ENCODE assay signal across 24 cellular contexts in genomic region chr15:40300771-40301170, GRCh38. TPM values are rescaled to one million over a fixed set of nuclear protein-coding genes. Genes with fewer than 3 reads are reported as not detected.
DNase-seq lines count a peak whose midpoint lies in the region; ATAC-seq, FAIRE-seq and TF ChIP-seq lines count a peak whose summit lies in the region.
"Had no signal": no experiment of that assay in that cellular context is flagged by ENCODE, and none has a peak within 500 bp of the region (broad histone marks: within the 10 kb centered on the region; RNA-seq: fewer than 3 reads in every experiment).

No MANE protein-coding gene starts in this region.

- H3K9me3 ChIP-seq in BLaER1 = peaks cover 23% of the 10 kb centered on the region
- peaks cover 0 to 32% (median 19%) of the 10 kb centered on the region in 11 experiments; a peak in 18 of 22 replicates for H3K9me3 ChIP-seq in BLaER1 treated with 17β-estradiol and CSF1 and Interleukin-3, amounts not matched to agents 10 nM and 100 nM (replicated peaks in 1 of 11)
- no peaks in the 10 kb centered on the region for H3K9me3 ChIP-seq in K562 (replicated peaks; ENCODE audit: control insufficient read depth, insufficient read depth, low read depth, low read length)
- no peaks in the 10 kb centered on the region for H3K9me3 ChIP-seq in neutrophil

- H3K36me3 ChIP-seq in BLaER1 (peaks cover 67% of the 10 kb centered on the region), K562 (ENCODE audit: control insufficient read depth, insufficient read depth, low read length) (no peaks in the 10 kb centered on the region), neutrophil (peaks cover 93% of the 10 kb centered on the region)
- H3K36me3 ChIP-seq in BLaER1 treated with 17β-estradiol and CSF1 and Interleukin-3, amounts not matched to agents 10 nM and 100 nM = peaks cover 49 to 100% (median 76%) of the 10 kb centered on the region in 11 experiments

- FAIRE-seq in K562 (lab: Jason Lieb, UNC) = peak; percentile 77
- FAIRE-seq: A204.1, GM12878, GM19239, HepG2 had no signal

- H3K4me3 ChIP-seq in BLaER1 = no peak overlapping the region
- no peak overlapping the region for H3K4me3 ChIP-seq in BLaER1 treated with 17β-estradiol and CSF1 and Interleukin-3, amounts not matched to agents 10 nM and 100 nM
- no peak overlapping the region for H3K4me3 ChIP-seq in K562
- H3K4me3 ChIP-seq in neutrophil (ENCODE audit: low read depth in 1 of 2, low read length in 1 of 2) = no peak overlapping the region
- H3K4me3 ChIP-seq: GM12878 had no signal

- no peaks in the 10 kb centered on the region for H4K20me1 ChIP-seq in BLaER1
- H4K20me1 ChIP-seq in BLaER1 treated with 17β-estradiol and CSF1 and Interleukin-3, amounts not matched to agents 10 nM and 100 nM = peaks cover 0 to 100% (median 14%) of the 10 kb centered on the region in 11 experiments; a peak in 12 of 22 replicates
- no peaks in the 10 kb centered on the region for H4K20me1 ChIP-seq in K562 (replicated peaks; ENCODE audit: control insufficient read depth, insufficient read depth, low read length)

- no peak for TF ChIP-seq EP300 in K562 (IDR thresholded peaks at IDR 0.05; ENCODE audit: low read length)

- no peak for TF ChIP-seq RAD21 in K562 (CRISPR knock-in tag; conservative IDR thresholded peaks at IDR 0.05 in 1 of 2, IDR thresholded peaks at IDR 0.05 in 1 of 2)

- H3K9ac ChIP-seq in BLaER1 (no peak overlapping the region), K562 (ENCODE audit: insufficient read depth in 1 of 2, low read depth in 2 of 2, low read length in 2 of 2) (peak overlapping the region in 1 of 2 experiments; percentile 27; a peak in 1 of 4 replicates)
- 0 out of 22 replicates have a peak overlapping the region, but pooled peaks of 1 of the 11 experiments have one; percentile 19 for H3K9ac ChIP-seq in BLaER1 treated with 17β-estradiol and CSF1 and Interleukin-3, amounts not matched to agents 10 nM and 100 nM

- POLR2A ChIA-PET in K562 (lab: Yijun Ruan, JAX) = interaction anchor here (0.9 to 1.6 kb wide), 4 partner anchors 9 to 13 kb away, joined by 3 to 13 read pairs (median 4); no protein-coding TSS in a partner anchor

- peak overlapping the region; percentile 78; the same call in 1 of the 2 replicates for H2AFZ ChIP-seq in K562 (ENCODE audit: low read depth, low read length)

- peak; percentile 38 for ATAC-seq in K562
- ATAC-seq in GM21723 (IDR thresholded peaks at IDR 0.05; ENCODE audit: unreplicated experiment) = no peak
- no peak for ATAC-seq in GM19397 (IDR thresholded peaks at IDR 0.05; ENCODE audit: unreplicated experiment)
- ATAC-seq: CD8-positive, alpha-beta T cell; GM12878 had no signal

- no peak for TF ChIP-seq CTCF in K562 (IDR thresholded peaks at IDR 0.05 in 2 of 3, conservative IDR thresholded peaks at IDR 0.05 in 1 of 3; ENCODE audit: insufficient read depth in 2 of 3, low read depth in 1 of 3, low read length in 3 of 3)
- no peak for TF ChIP-seq CTCF in neutrophil (IDR thresholded peaks at IDR 0.05)

- intact Hi-C loops in K562 (cut with micrococcal nuclease) = no loop called here

- no peaks in the 10 kb centered on the region for H3K9me1 ChIP-seq in K562 (ENCODE audit: control insufficient read depth, insufficient read depth, low read length)

- H3K79me2 ChIP-seq in K562 (ENCODE audit: control insufficient read depth, insufficient read depth, low read length) = no peaks in the 10 kb centered on the region

- WGBS in K562 (ENCODE audit: insufficient coverage, low coverage, missing lambda C conversion rate) = 14% methylated on average over 2 of the region's 2 CpGs

- BruUV-seq in K562 (replicated peaks; lab: Mats Ljungman, UMichigan) = no TSS peak

- H3K27me3 ChIP-seq in BLaER1 (no peaks in the 10 kb centered on the region), K562 (ENCODE audit: control insufficient read depth in 2 of 2, insufficient read depth in 2 of 2, low read length in 2 of 2) (peaks cover 0 to 4% of the 10 kb centered on the region in 2 experiments; a peak in 1 of 5 replicates), neutrophil (no peaks in the 10 kb centered on the region)
- H3K27me3 ChIP-seq in BLaER1 treated with 17β-estradiol and CSF1 and Interleukin-3, amounts not matched to agents 10 nM and 100 nM = no peaks in the 10 kb centered on the region

- in situ Hi-C loops in K562 (cut with MboI) = no loop called here

- CTCF ChIA-PET in K562 (lab: Yijun Ruan, JAX; ENCODE audit: low intra/inter-chr PET ratio) = no interaction called here

- H3K4me2 ChIP-seq in BLaER1 (0 out of 2 replicates have a peak overlapping the region, but pooled peaks have one; percentile 42), K562 (ENCODE audit: insufficient read depth, low read length) (peak overlapping the region; percentile 55; the same call in 1 of the 2 replicates)
- H3K4me2 ChIP-seq in BLaER1 treated with 17β-estradiol and CSF1 and Interleukin-3, amounts not matched to agents 10 nM and 100 nM = peak overlapping the region; percentile 35 to 91 (median 56); a peak in 14 of 22 replicates

- no peak for TF ChIP-seq POLR2A in K562 (conservative IDR thresholded peaks at IDR 0.05)

- H3K27ac ChIP-seq in BLaER1 (no peak overlapping the region), K562 (ENCODE audit: extremely low read depth, low read depth, low read length) (no peak overlapping the region), neutrophil (peak overlapping the region; percentile 71)
- H3K27ac ChIP-seq in BLaER1 treated with 17β-estradiol and CSF1 and Interleukin-3, amounts not matched to agents 10 nM and 100 nM = no peak overlapping the region

- peak in 3 of 4 experiments; percentile 35 to 50 (median 36) for DNase-seq in K562 (ENCODE audit: extremely low read depth in 1 of 4, low spot score in 3 of 4)
- DNase-seq in iPS-NIHi7 (ENCODE audit: extremely low spot score) = no peak
- DNase-seq: ACHN; AML-193; Calu3; CD8-positive, alpha-beta T cell; DMS53; DND-41; EL; GOT3; H9; KG1 had no signal

- H3K4me1 ChIP-seq in BLaER1 (peaks cover 23% of the 10 kb centered on the region), K562 (replicated peaks in 1 of 2; ENCODE audit: control insufficient read depth in 2 of 2, insufficient read depth in 2 of 2, low read length in 2 of 2) (peaks cover 19 to 37% of the 10 kb centered on the region in 2 experiments; a peak in 4 of 5 replicates), neutrophil (ENCODE audit: control insufficient read depth in 1 of 2, insufficient read depth in 1 of 2, low read depth in 1 of 2, low read length in 1 of 2) (peaks cover 35 to 40% of the 10 kb centered on the region in 2 experiments)
- peaks cover 19 to 76% (median 41%) of the 10 kb centered on the region in 10 experiments for H3K4me1 ChIP-seq in BLaER1 treated with 17β-estradiol and CSF1 and Interleukin-3, amounts not matched to agents 10 nM and 100 nM

RNA-seq across cellular contexts. Expression of gene PLCB2, which starts 7.0 kb away (rescaled TPM):
- total RNA-seq in K562 (2011; cell fraction: chromatin; rRNA removed; ENCODE audit: low replicate concordance) = 12.9 and 33.6 TPM in 2 replicates
- 15.5 and 22.3 TPM in 2 replicates for total RNA-seq in K562 (2011; cell fraction: nucleolus; rRNA removed)
- total RNA-seq in K562 (2011; cell fraction: nucleoplasm; rRNA removed) = 11.8 and 13.5 TPM in 2 replicates
- total RNA-seq in K562 (2014; rRNA removed) (6.9 and 7.1 TPM in 2 replicates), K562 (2014; rRNA removed; fragmentation: Illumina TruSeq; extraction: Trizol) (3.4 and 4.1 TPM in 2 replicates), K562 (2015; rRNA removed; fragmentation: Illumina TruSeq; extraction: Trizol) (10.0 and 10.8 TPM in 2 replicates), K562 (2021) (11.2 and 11.6 TPM in 2 replicates)
- polyA plus RNA-seq in K562 (2011; rRNA removed) (8.0 and 25.4 TPM in 2 replicates), K562 (2014; fragmentation: Illumina TruSeq; extraction: Trizol) (9.0 and 9.5 TPM in 2 replicates), K562 (2014; fragmentation: Nextera tagmentation; extraction: Ambion mirVana) (under 1 TPM; 0.37 to 0.59 TPM), K562 (2014; rRNA removed) (12.3 and 13.2 TPM in 2 replicates)
- 10.9 and 18.6 TPM in 2 replicates for polyA plus RNA-seq in K562 (2011; cell fraction: cytosol; rRNA removed)
- polyA plus RNA-seq in K562 (2011; cell fraction: nucleus; rRNA removed) = 111 and 184 TPM in 2 replicates
- polyA plus RNA-seq in K562 (2012) = 14.5 and 45.8 TPM in 2 replicates
- 6.1 and 8.4 TPM in 2 replicates for polyA minus RNA-seq in K562 (2011; rRNA and poly(A)+ RNA removed)
- polyA minus RNA-seq in K562 (2011; cell fraction: cytosol; rRNA and poly(A)+ RNA removed) = 5.0 and 9.4 TPM in 2 replicates
- polyA minus RNA-seq in K562 (2011; cell fraction: nucleus; rRNA and poly(A)+ RNA removed) = 17.9 and 45.7 TPM in 2 replicates
- total RNA-seq: HepG2 had no signal

RNA-seq across cellular contexts. Expression of gene ANKRD63, which starts 17.9 kb away (rescaled TPM):
- total RNA-seq in K562 (2011; cell fraction: chromatin; rRNA removed; ENCODE audit: low replicate concordance) = 1.5 TPM in 1 of 2 replicates, not detected in the other
- 0.92 and 2.5 TPM in 2 replicates for total RNA-seq in K562 (2011; cell fraction: nucleolus; rRNA removed)
- not detected in 2 replicates for total RNA-seq in K562 (2011; cell fraction: nucleoplasm; rRNA removed)
- total RNA-seq in K562 (2014; rRNA removed) (2.0 and 2.5 TPM in 2 replicates), K562 (2014; rRNA removed; fragmentation: Illumina TruSeq; extraction: Trizol) (not detected in 2 replicates), K562 (2015; rRNA removed; fragmentation: Illumina TruSeq; extraction: Trizol) (not detected in 2 replicates), K562 (2021) (1.8 and 2.5 TPM in 2 replicates)
- polyA plus RNA-seq in K562 (2011; rRNA removed) (0.19 TPM in 1 of 2 replicates, not detected in the other), K562 (2014; fragmentation: Illumina TruSeq; extraction: Trizol) (not detected in 2 replicates), K562 (2014; fragmentation: Nextera tagmentation; extraction: Ambion mirVana) (not detected), K562 (2014; rRNA removed) (0.63 and 1.3 TPM in 2 replicates)
- 0.24 and 2.1 TPM in 2 replicates for polyA plus RNA-seq in K562 (2011; cell fraction: cytosol; rRNA removed)
- polyA plus RNA-seq in K562 (2011; cell fraction: nucleus; rRNA removed) = 2.7 and 5.3 TPM in 2 replicates
- polyA plus RNA-seq in K562 (2012) = 0.60 and 1.1 TPM in 2 replicates
- not detected in 2 replicates for polyA minus RNA-seq in K562 (2011; rRNA and poly(A)+ RNA removed)
- 1.5 and 3.5 TPM in 2 replicates for polyA minus RNA-seq in K562 (2011; cell fraction: cytosol; rRNA and poly(A)+ RNA removed)
- 3.4 and 3.7 TPM in 2 replicates for polyA minus RNA-seq in K562 (2011; cell fraction: nucleus; rRNA and poly(A)+ RNA removed)
- total RNA-seq: Calu3; CD8-positive, alpha-beta T cell; GM12878; HepG2 had no signal
- polyA plus RNA-seq: BJ, GM12878, HepG2, IgD-negative memory B cell had no signal

RNA-seq across cellular contexts. Expression of gene INAFM2, which starts 22.7 kb away (rescaled TPM):
- total RNA-seq in K562 (2011; cell fraction: chromatin; rRNA removed; ENCODE audit: low replicate concordance) = 19.1 and 21.1 TPM in 2 replicates
- 18.6 and 23.8 TPM in 2 replicates for total RNA-seq in K562 (2011; cell fraction: nucleolus; rRNA removed)
- 30.2 and 44.3 TPM in 2 replicates for total RNA-seq in K562 (2011; cell fraction: nucleoplasm; rRNA removed)
- total RNA-seq in K562 (2014; rRNA removed) = 27.1 and 27.8 TPM in 2 replicates
- 29.1 and 30.4 TPM in 2 replicates for total RNA-seq in K562 (2014; rRNA removed; fragmentation: Illumina TruSeq; extraction: Trizol)
- 29.4 and 32.1 TPM in 2 replicates for total RNA-seq in K562 (2015; rRNA removed; fragmentation: Illumina TruSeq; extraction: Trizol)
- total RNA-seq in K562 (2021) = 37.4 and 43.1 TPM in 2 replicates
- polyA plus RNA-seq in K562 (2011; rRNA removed) = 26.7 and 27.9 TPM in 2 replicates
- 12.9 and 15.5 TPM in 2 replicates for polyA plus RNA-seq in K562 (2011; cell fraction: cytosol; rRNA removed)
- polyA plus RNA-seq in K562 (2011; cell fraction: nucleus; rRNA removed) = 17.8 and 18.7 TPM in 2 replicates
- polyA plus RNA-seq in K562 (2012) = 20.1 and 23.2 TPM in 2 replicates
- 20.3 and 25.5 TPM in 2 replicates for polyA plus RNA-seq in K562 (2014; fragmentation: Illumina TruSeq; extraction: Trizol)
- 10 to 100 TPM; 11.8 to 12.3 TPM for polyA plus RNA-seq in K562 (2014; fragmentation: Nextera tagmentation; extraction: Ambion mirVana)
- polyA plus RNA-seq in K562 (2014; rRNA removed) = 27.2 and 28.2 TPM in 2 replicates
- polyA minus RNA-seq in K562 (2011; rRNA and poly(A)+ RNA removed) = 18.1 and 20.4 TPM in 2 replicates
- 15.7 TPM in 2 replicates for polyA minus RNA-seq in K562 (2011; cell fraction: cytosol; rRNA and poly(A)+ RNA removed)
- polyA minus RNA-seq in K562 (2011; cell fraction: nucleus; rRNA and poly(A)+ RNA removed) = 6.6 and 16.3 TPM in 2 replicates

RNA-seq across cellular contexts. Expression of gene CCDC9B, which starts 40.0 kb away (rescaled TPM):
- 0.76 and 1.0 TPM in 2 replicates for total RNA-seq in K562 (2011; cell fraction: chromatin; rRNA removed; ENCODE audit: low replicate concordance)
- total RNA-seq in K562 (2011; cell fraction: nucleolus; rRNA removed) = 0.79 and 0.83 TPM in 2 replicates
- 0.44 and 0.84 TPM in 2 replicates for total RNA-seq in K562 (2011; cell fraction: nucleoplasm; rRNA removed)
- 0.08 TPM in 1 of 2 replicates, not detected in the other for total RNA-seq in K562 (2014; rRNA removed)
- total RNA-seq in K562 (2014; rRNA removed; fragmentation: Illumina TruSeq; extraction: Trizol) = 0.36 and 0.38 TPM in 2 replicates
- total RNA-seq in K562 (2015; rRNA removed; fragmentation: Illumina TruSeq; extraction: Trizol) = 0.26 and 0.47 TPM in 2 replicates
- total RNA-seq in K562 (2021) = 0.33 and 0.56 TPM in 2 replicates
- polyA plus RNA-seq in K562 (2011; rRNA removed) = 0.04 TPM in 2 replicates
- 0.03 TPM in 1 of 2 replicates, not detected in the other for polyA plus RNA-seq in K562 (2011; cell fraction: cytosol; rRNA removed)
- 0.22 and 0.38 TPM in 2 replicates for polyA plus RNA-seq in K562 (2011; cell fraction: nucleus; rRNA removed)
- 0.35 and 1.3 TPM in 2 replicates for polyA plus RNA-seq in K562 (2012)
- 0.16 and 0.17 TPM in 2 replicates for polyA plus RNA-seq in K562 (2014; fragmentation: Illumina TruSeq; extraction: Trizol)
- under 1 TPM; 0.01 to 0.03 TPM for polyA plus RNA-seq in K562 (2014; fragmentation: Nextera tagmentation; extraction: Ambion mirVana)
- 0.05 and 0.15 TPM in 2 replicates for polyA plus RNA-seq in K562 (2014; rRNA removed)
- 0.06 and 0.07 TPM in 2 replicates for polyA minus RNA-seq in K562 (2011; rRNA and poly(A)+ RNA removed)
- polyA minus RNA-seq in K562 (2011; cell fraction: cytosol; rRNA and poly(A)+ RNA removed) = not detected in 2 replicates
- polyA minus RNA-seq in K562 (2011; cell fraction: nucleus; rRNA and poly(A)+ RNA removed) = 0.54 and 1.6 TPM in 2 replicates

RNA-seq across cellular contexts. Expression of gene PHGR1, which starts 50.1 kb away (rescaled TPM):
- total RNA-seq in K562 (2011; cell fraction: chromatin; rRNA removed; ENCODE audit: low replicate concordance) = not detected in 2 replicates
- not detected in 2 replicates for total RNA-seq in K562 (2011; cell fraction: nucleolus; rRNA removed)
- not detected in 2 replicates for total RNA-seq in K562 (2011; cell fraction: nucleoplasm; rRNA removed)
- total RNA-seq in K562 (2014; rRNA removed) = not detected in 2 replicates
- total RNA-seq in K562 (2014; rRNA removed; fragmentation: Illumina TruSeq; extraction: Trizol) = not detected in 2 replicates
- not detected in 2 replicates for total RNA-seq in K562 (2015; rRNA removed; fragmentation: Illumina TruSeq; extraction: Trizol)
- 0.65 TPM in 1 of 2 replicates, not detected in the other for total RNA-seq in K562 (2021)
- polyA plus RNA-seq in K562 (2011; rRNA removed) = not detected in 2 replicates
- not detected in 2 replicates for polyA plus RNA-seq in K562 (2011; cell fraction: cytosol; rRNA removed)
- not detected in 2 replicates for polyA plus RNA-seq in K562 (2011; cell fraction: nucleus; rRNA removed)
- polyA plus RNA-seq in K562 (2012) = not detected in 2 replicates
- not detected in 2 replicates for polyA plus RNA-seq in K562 (2014; fragmentation: Illumina TruSeq; extraction: Trizol)
- polyA plus RNA-seq in K562 (2014; fragmentation: Nextera tagmentation; extraction: Ambion mirVana) = not detected
- polyA plus RNA-seq in K562 (2014; rRNA removed) = not detected in 2 replicates
- not detected in 2 replicates for polyA minus RNA-seq in K562 (2011; rRNA and poly(A)+ RNA removed)
- not detected in 2 replicates for polyA minus RNA-seq in K562 (2011; cell fraction: cytosol; rRNA and poly(A)+ RNA removed)
- not detected in 2 replicates for polyA minus RNA-seq in K562 (2011; cell fraction: nucleus; rRNA and poly(A)+ RNA removed)
- total RNA-seq: Calu3; CD8-positive, alpha-beta T cell; G401; GM12878; H9; HepG2 had no signal
- polyA plus RNA-seq: BJ, GM12878, HepG2, IgD-negative memory B cell had no signal
